ENCODE assay signal across 25 cellular contexts in genomic region chr15:52415628-52416027, GRCh38.
DNase-seq lines count a peak whose midpoint lies in the region; ATAC-seq and TF ChIP-seq lines count a peak whose summit lies in the region.
"Had no signal": no experiment of that assay in that cellular context is flagged by ENCODE, and none has a peak within 500 bp of the region (broad histone marks: within the 10 kb centered on the region; RNA-seq: fewer than 3 reads in every experiment).

No MANE protein-coding gene starts in this region.

- dilution Hi-C loops in mammary epithelial cell (cut with HindIII; ENCODE audit: low sequenced_read_pairs), result no loop called here

- TF ChIP-seq CTCF in mammary epithelial cell (conservative IDR thresholded peaks at IDR 0.05 in 1 of 2, IDR thresholded peaks at IDR 0.05 in 1 of 2; ENCODE audit: extremely low read depth in 1 of 2, insufficient read depth in 1 of 2, low read depth in 1 of 2, low read length in 2 of 2) (no peak), breast epithelium (IDR thresholded peaks at IDR 0.05) (no peak), fibroblast of mammary gland (conservative IDR thresholded peaks at IDR 0.05; ENCODE audit: control insufficient read depth, insufficient read depth, low read depth, low read length) (no peak), neutrophil (IDR thresholded peaks at IDR 0.05) (no peak), lower lobe of right lung (IDR thresholded peaks at IDR 0.05) (no peak)

- no peak for ATAC-seq in natural killer cell treated with Interleukin-12 subunit alpha and Interleukin-12 subunit beta and Interleukin-15 and Interleukin-18, amount 100 ng/mL, for 72 hours
- ATAC-seq in GM18520 (IDR thresholded peaks at IDR 0.05; ENCODE audit: unreplicated experiment) (no peak), lower lobe of right lung (no peak)
- ATAC-seq: HCT116 had no signal

- no TSS peak for BruUV-seq in mammary epithelial cell (replicated peaks; lab: Mats Ljungman, UMichigan)

- no peak for TF ChIP-seq POLR2A in breast epithelium (IDR thresholded peaks at IDR 0.05)

- no peak overlapping the region for H2AFZ ChIP-seq in mammary epithelial cell (ENCODE audit: low read depth, low read length)
- H2AFZ ChIP-seq: PC-9 had no signal

- no peaks in the 10 kb centered on the region for H3K79me2 ChIP-seq in mammary epithelial cell (ENCODE audit: insufficient read depth, low read length)

- no peaks in the 10 kb centered on the region for H3K9me3 ChIP-seq in mammary epithelial cell (replicated peaks; ENCODE audit: insufficient read depth, low read length)
- H3K9me3 ChIP-seq in breast epithelium, result no peaks in the 10 kb centered on the region
- no peaks in the 10 kb centered on the region for H3K9me3 ChIP-seq in neutrophil
- H3K9me3 ChIP-seq in lower lobe of right lung, result no peaks in the 10 kb centered on the region
- H3K9me3 ChIP-seq: BE2C had no signal

- H3K9ac ChIP-seq in mammary epithelial cell (ENCODE audit: insufficient read depth, low read length), result no peak overlapping the region

- H3K9me3 Mint-ChIP-seq in natural killer cell treated with Interleukin-12 subunit alpha and Interleukin-12 subunit beta and Interleukin-15 and Interleukin-18, amount 100 ng/mL, for 72 hours, result no peaks in the 10 kb centered on the region
- H3K9me3 Mint-ChIP-seq: CD14-positive monocyte; CD8-positive, alpha-beta memory T cell had no signal

- H3K36me3 Mint-ChIP-seq in natural killer cell treated with Interleukin-12 subunit alpha and Interleukin-12 subunit beta and Interleukin-15 and Interleukin-18, amount 100 ng/mL, for 72 hours, result peaks cover 5% of the 10 kb centered on the region

- H3K27ac Mint-ChIP-seq in natural killer cell treated with Interleukin-12 subunit alpha and Interleukin-12 subunit beta and Interleukin-15 and Interleukin-18, amount 100 ng/mL, for 72 hours, result no peak overlapping the region
- H3K27ac Mint-ChIP-seq: CD14-positive monocyte had no signal

- no peak overlapping the region for H3K4me3 Mint-ChIP-seq in natural killer cell treated with Interleukin-12 subunit alpha and Interleukin-12 subunit beta and Interleukin-15 and Interleukin-18, amount 100 ng/mL, for 72 hours
- H3K4me3 Mint-ChIP-seq: CD14-positive monocyte; CD8-positive, alpha-beta memory T cell had no signal

- H3K27ac ChIP-seq in mammary epithelial cell (ENCODE audit: insufficient read depth, low read depth, low read length) (no peak overlapping the region), breast epithelium (no peak overlapping the region), neutrophil (peak overlapping the region; percentile 16), lower lobe of right lung (no peak overlapping the region)
- H3K27ac ChIP-seq: 22Rv1, PC-9 had no signal

- H3K27me3 ChIP-seq in mammary epithelial cell (ENCODE audit: insufficient read depth, low read length) (no peaks in the 10 kb centered on the region), breast epithelium (no peaks in the 10 kb centered on the region), neutrophil (no peaks in the 10 kb centered on the region), lower lobe of right lung (ENCODE audit: low read depth) (no peaks in the 10 kb centered on the region)
- H3K27me3 ChIP-seq: BE2C, MG63 had no signal

- no peaks in the 10 kb centered on the region for H3K27me3 Mint-ChIP-seq in natural killer cell treated with Interleukin-12 subunit alpha and Interleukin-12 subunit beta and Interleukin-15 and Interleukin-18, amount 100 ng/mL, for 72 hours

- CTCF ChIA-PET in mammary epithelial cell (lab: Charles Lee; ENCODE audit: low non-redundant PET), result no interaction called here

- 58% methylated on average over 2 of the region's 2 CpGs for WGBS in mammary epithelial cell (ENCODE audit: low coverage, missing lambda C conversion rate)

- H3K4me3 ChIP-seq in mammary epithelial cell (replicated peaks in 1 of 3; ENCODE audit: insufficient read depth in 1 of 3, low read depth in 2 of 3, low read length in 3 of 3) (no peak overlapping the region), breast epithelium (no peak overlapping the region), fibroblast of mammary gland (ENCODE audit: control insufficient read depth, low read depth, low read length) (no peak overlapping the region), neutrophil (ENCODE audit: low read depth in 1 of 2, low read length in 1 of 2) (no peak overlapping the region), lower lobe of right lung (no peak overlapping the region)
- H3K4me3 ChIP-seq: MG63, PC-9 had no signal

- DNase-seq in mammary epithelial cell (peak; percentile 17), breast epithelium (ENCODE audit: low spot score in 2 of 2) (no peak), fibroblast of mammary gland (ENCODE audit: low read depth) (peak; percentile 19), lower lobe of right lung (no peak)
- DNase-seq in activated CD4-positive, alpha-beta T cell treated with anti-CD3 and anti-CD28 coated beads for 4 hours, result no peak
- DNase-seq in natural killer cell treated with Interleukin-12 subunit alpha and Interleukin-12 subunit beta and Interleukin-15 and Interleukin-18, amount 100 ng/mL, for 72 hours (ENCODE audit: low spot score), result no peak
- DNase-seq: ACHN; BE2C; Calu3; CD8-positive, alpha-beta memory T cell; GF-D8; IMR-90; KG1; MG63; NCI-H2029 treated with DMSO at 0.1 percent for 48 hours; NCI-H446 treated with DMSO at 0.1 percent for 48 hours; NCI-H526; PC-9; RPMI8226; SHP77 had no signal

- intact Hi-C loops in mammary epithelial cell (cut with micrococcal nuclease), result no loop called here
- intact Hi-C loops in breast epithelium (cut with DNase I; ENCODE audit: low total_unique reads), result no loop called here
- intact Hi-C loops in lower lobe of right lung (cut with DNase I), result no loop called here

- peaks cover 3 to 6% of the 10 kb centered on the region in 2 donors for H3K4me1 Mint-ChIP-seq in natural killer cell treated with Interleukin-12 subunit alpha and Interleukin-12 subunit beta and Interleukin-15 and Interleukin-18, amount 100 ng/mL, for 72 hours (ENCODE audit: low read depth in 2 of 2)

- H3K36me3 ChIP-seq in mammary epithelial cell (ENCODE audit: insufficient read depth, low read length), result peaks cover 2% of the 10 kb centered on the region
- H3K36me3 ChIP-seq in breast epithelium, result no peaks in the 10 kb centered on the region
- peaks cover 41% of the 10 kb centered on the region for H3K36me3 ChIP-seq in neutrophil
- H3K36me3 ChIP-seq in lower lobe of right lung, result no peaks in the 10 kb centered on the region
- H3K36me3 ChIP-seq: BE2C, MG63 had no signal

- in situ Hi-C loops in mammary epithelial cell (cut with MboI; ENCODE audit: low sequenced_read_pairs in 2 of 2), result no loop called here

- H4K20me1 ChIP-seq in mammary epithelial cell (ENCODE audit: insufficient read depth, low read length), result no peaks in the 10 kb centered on the region

- peaks cover 16% of the 10 kb centered on the region for H3K4me1 ChIP-seq in mammary epithelial cell (ENCODE audit: insufficient read depth, low read length)
- no peaks in the 10 kb centered on the region for H3K4me1 ChIP-seq in breast epithelium
- H3K4me1 ChIP-seq in neutrophil (ENCODE audit: control insufficient read depth in 1 of 2, insufficient read depth in 1 of 2, low read depth in 1 of 2, low read length in 1 of 2), result no peaks in the 10 kb centered on the region
- no peaks in the 10 kb centered on the region for H3K4me1 ChIP-seq in lower lobe of right lung

- H3K4me2 ChIP-seq in mammary epithelial cell (ENCODE audit: insufficient read depth, low read depth, low read length), result no peak overlapping the region
- H3K4me2 ChIP-seq: PC-9 had no signal

Comparison
In these comparisons a context has a peak if more than half of its experiments do, and no peak if none do; other contexts are left out.
1. DNase-seq: peak in mammary epithelial cell (single experiment) and fibroblast of mammary gland (single experiment); none in breast epithelium (0 of 2), activated CD4-positive, alpha-beta T cell treated with anti-CD3 and anti-CD28 coated beads for 4 hours (0 of 2), natural killer cell treated with Interleukin-12 subunit alpha and Interleukin-12 subunit beta and Interleukin-15 and Interleukin-18, amount 100 ng/mL, for 72 hours (single experiment) and lower lobe of right lung (single experiment).